In the genomic region with DNA sequence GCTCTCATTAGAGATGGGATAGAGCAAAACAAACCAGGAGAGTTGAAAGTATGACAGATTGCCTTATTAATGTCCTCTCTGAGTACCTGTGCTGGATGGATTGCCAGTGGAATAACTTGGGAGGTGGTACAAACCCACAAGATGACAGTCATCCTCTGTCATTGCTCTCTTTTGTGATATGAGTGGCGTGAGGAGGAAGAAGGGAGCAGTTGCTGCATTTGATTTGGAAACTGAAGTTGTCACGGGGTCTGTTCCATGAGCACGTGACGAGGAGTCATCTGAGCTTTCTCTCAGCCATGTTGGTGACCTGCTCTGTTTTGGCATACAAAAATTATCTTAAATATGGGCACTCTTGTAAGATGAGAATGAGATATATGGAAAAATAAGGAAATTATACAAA, we compare ENCODE assay signal across 27 cellular contexts.
DNase-seq lines count a peak whose midpoint lies in the region; TF ChIP-seq lines count a peak whose summit lies in the region.
"Had no signal": no experiment of that assay in that cellular context is flagged by ENCODE, and none has a peak within 500 bp of the region (broad histone marks: within the 10 kb centered on the region; RNA-seq: fewer than 3 reads in every experiment).

No MANE protein-coding gene starts in this region.

- H3K27ac Mint-ChIP-seq in activated naive CD4-positive, alpha-beta T cell treated with anti-CD3 and anti-CD28 coated beads, Interleukin-2, amount 50 U/mL, for 24 hours: peak overlapping the region; percentile 6
- H3K27ac Mint-ChIP-seq in activated naive CD4-positive, alpha-beta T cell treated with anti-CD3 and anti-CD28 coated beads, Interleukin-2, amount 10 ng/mL, durations not matched to agents 7 days and 5 days: no peak overlapping the region
- H3K27ac Mint-ChIP-seq: HFFc6 had no signal

- H3K9me3 Mint-ChIP-seq in activated naive CD4-positive, alpha-beta T cell treated with anti-CD3 and anti-CD28 coated beads, Interleukin-2, amount 50 U/mL, for 24 hours: no peaks in the 10 kb centered on the region
- H3K9me3 Mint-ChIP-seq in activated naive CD4-positive, alpha-beta T cell treated with anti-CD3 and anti-CD28 coated beads, Interleukin-2, amount 10 ng/mL, durations not matched to agents 7 days and 5 days: peaks cover 14% of the 10 kb centered on the region

- in situ Hi-C loops in SK-MEL-5 (cut with HindIII; ENCODE audit: low pct_unique_long_range_greater_than_20kb, low sequenced_read_pairs): no loop called here

- peaks cover 12% of the 10 kb centered on the region for H3K36me3 Mint-ChIP-seq in activated naive CD4-positive, alpha-beta T cell treated with anti-CD3 and anti-CD28 coated beads, Interleukin-2, amount 50 U/mL, for 24 hours
- peaks cover 35% of the 10 kb centered on the region for H3K36me3 Mint-ChIP-seq in activated naive CD4-positive, alpha-beta T cell treated with anti-CD3 and anti-CD28 coated beads, Interleukin-2, amount 10 ng/mL, durations not matched to agents 7 days and 5 days

- TF ChIP-seq EP300 in tibial nerve (IDR thresholded peaks at IDR 0.05): no peak

- CTCF ChIA-PET in activated naive CD4-positive, alpha-beta T cell treated with anti-CD3 and anti-CD28 coated beads, Interleukin-2, amount 10 ng/mL, durations not matched to agents 7 days and 5 days (lab: Charles Lee): no interaction called here

- H3K27me3 Mint-ChIP-seq in activated naive CD4-positive, alpha-beta T cell treated with anti-CD3 and anti-CD28 coated beads, Interleukin-2, amount 50 U/mL, for 24 hours: no peaks in the 10 kb centered on the region
- no peaks in the 10 kb centered on the region for H3K27me3 Mint-ChIP-seq in activated naive CD4-positive, alpha-beta T cell treated with anti-CD3 and anti-CD28 coated beads, Interleukin-2, amount 10 ng/mL, durations not matched to agents 7 days and 5 days

- peaks cover 0 to 11% (median 0%) of the 10 kb centered on the region in 3 donors for H3K36me3 ChIP-seq in tibial nerve
- H3K36me3 ChIP-seq: HAP-1 had no signal

- no peak for TF ChIP-seq POLR2A in tibial nerve (IDR thresholded peaks at IDR 0.05)

- DNase-seq in activated naive CD4-positive, alpha-beta T cell treated with anti-CD3 and anti-CD28 coated beads, Interleukin-2, amount 10 ng/mL, durations not matched to agents 7 days and 5 days: no peak
- DNase-seq in SK-MEL-5 (ENCODE audit: low read depth, low spot score) (peak; percentile 3), islet precursor cell (peak; percentile 23), tibial nerve (ENCODE audit: low spot score in 2 of 2) (no peak), inferior parietal cortex (ENCODE audit: extremely low spot score) (no peak), iPS-NIHi11 (ENCODE audit: low spot score) (no peak), HK-2 (ENCODE audit: unreplicated experiment) (no peak)
- DNase-seq: Caco-2; CD8-positive, alpha-beta T cell; DMS 273 treated with DMSO at 0.1 percent for 48 hours; DMS79; EL; GF-D8; GOT3; HFFc6; IMR-90; MM.1S; NCI-H2029; NCI-H446 treated with DMSO at 0.1 percent for 48 hours; NCI-H526; NCI-H82; NK-92 treated with Interleukin-12 subunit alpha and Interleukin-12 subunit beta, amount 100 ng/mL, for 24 hours; PC-3 had no signal

- H3K4me3 Mint-ChIP-seq in activated naive CD4-positive, alpha-beta T cell treated with anti-CD3 and anti-CD28 coated beads, Interleukin-2, amount 50 U/mL, for 24 hours: no peak overlapping the region
- no peak overlapping the region for H3K4me3 Mint-ChIP-seq in activated naive CD4-positive, alpha-beta T cell treated with anti-CD3 and anti-CD28 coated beads, Interleukin-2, amount 10 ng/mL, durations not matched to agents 7 days and 5 days
- H3K4me3 Mint-ChIP-seq: CD8-positive, alpha-beta T cell; HFFc6 had no signal

- 71 to 78% methylated on average over 4 of the region's 4 CpGs for WGBS in tibial nerve, 2 donors

- H3K4me3 ChIP-seq in tibial nerve: no peak overlapping the region
- H3K4me3 ChIP-seq: BLaER1, HAP-1 had no signal

- H3K4me1 ChIP-seq in tibial nerve: no peaks in the 10 kb centered on the region
- H3K4me1 ChIP-seq: Caco-2, HAP-1 had no signal

- peaks cover 0 to 16% (median 0%) of the 10 kb centered on the region in 4 donors for H3K9me3 ChIP-seq in tibial nerve
- H3K9me3 ChIP-seq: Caco-2, HAP-1 had no signal

- H3K4me1 Mint-ChIP-seq in activated naive CD4-positive, alpha-beta T cell treated with anti-CD3 and anti-CD28 coated beads, Interleukin-2, amount 50 U/mL, for 24 hours: peaks cover 30% of the 10 kb centered on the region
- H3K4me1 Mint-ChIP-seq in activated naive CD4-positive, alpha-beta T cell treated with anti-CD3 and anti-CD28 coated beads, Interleukin-2, amount 10 ng/mL, durations not matched to agents 7 days and 5 days: peaks cover 4% of the 10 kb centered on the region

- TF ChIP-seq CTCF in tibial nerve (IDR thresholded peaks at IDR 0.05): no peak

- peak overlapping the region in 3 of 4 donors; percentile 45 to 73 (median 50) for H3K27ac ChIP-seq in tibial nerve
- H3K27ac ChIP-seq: KMS-11 had no signal

- no peaks in the 10 kb centered on the region for H3K27me3 ChIP-seq in tibial nerve
- H3K27me3 ChIP-seq: BLaER1 had no signal

Comparison
In these comparisons a context has a peak if more than half of its experiments do, and no peak if none do; other contexts are left out.
1. DNase-seq: peak in SK-MEL-5 (single experiment) and islet precursor cell (single experiment); none in activated naive CD4-positive, alpha-beta T cell treated with anti-CD3 and anti-CD28 coated beads, Interleukin-2, amount 10 ng/mL, durations not matched to agents 7 days and 5 days (single experiment), tibial nerve (0 of 2), inferior parietal cortex (single experiment), iPS-NIHi11 (single experiment) and HK-2 (single experiment).